Comparison of ENCODE assay signal across 8 cellular contexts in genomic region chr18:712401-713134, GRCh38. TPM values are rescaled to one million over a fixed set of nuclear protein-coding genes. Genes with fewer than 3 reads are reported as not detected.
DNase-seq lines count a peak whose midpoint lies in the region; ATAC-seq and TF ChIP-seq lines count a peak whose summit lies in the region.

TSS of gene ENOSF1 (minus strand) at chr18:712630. CDS start at chr18:712587, 43 bp downstream.

- DNase-seq in CD4-positive, alpha-beta T cell, result peak; percentile 55 to 80 (median 65)
- DNase-seq in Panc1 (ENCODE audit: low read depth, low spot score) (peak; percentile 38), activated T-helper 1 cell treated with Interleukin-2 at 50 U/mL for 16 hours (ENCODE audit: low read depth) (peak; percentile 68), fibroblast of gingiva (ENCODE audit: low read depth) (peak; percentile 84), naive B cell (peak; percentile 45)

- H3K4me3 Mint-ChIP-seq in CD4-positive, alpha-beta T cell, result peak within 1 kb of the TSS; percentile 95
- peak within 1 kb of the TSS; percentile 69 to 92 (median 86) for H3K4me3 Mint-ChIP-seq in naive B cell
- peak within 1 kb of the TSS; percentile 77 for H3K4me3 Mint-ChIP-seq in stimulated activated memory B cell treated with anti-CD40 and anti-IgM and Interleukin-4, amounts not matched to agents 10 μg/mL and 1 μg/mL and 100 μg/mL, for 72 hours

- peaks cover 5% of the 10 kb centered on the region for H3K9me3 Mint-ChIP-seq in CD4-positive, alpha-beta T cell
- H3K9me3 Mint-ChIP-seq in naive B cell, result peaks cover 0 to 7% (median 0%) of the 10 kb centered on the region in 7 donors
- no peaks in the 10 kb centered on the region for H3K9me3 Mint-ChIP-seq in stimulated activated memory B cell treated with anti-CD40 and anti-IgM and Interleukin-4, amounts not matched to agents 10 μg/mL and 1 μg/mL and 100 μg/mL, for 72 hours

- H3K4me1 ChIP-seq in Panc1 (ENCODE audit: control insufficient read depth, insufficient read depth, low read length), result peaks cover 7% of the 10 kb centered on the region; the same call in 1 of the 2 replicates

- POLR2A ChIA-PET in CD4-positive, alpha-beta T cell (lab: Charles Lee), result interaction anchor here (0.6 to 1.7 kb wide), 10 partner anchors 9 to 1829 kb away, joined by 3 to 11 read pairs (median 4); no protein-coding TSS in a partner anchor
- POLR2A ChIA-PET in Panc1 (lab: Charles Lee), result interaction anchor here (0.5 to 1.0 kb wide), 4 partner anchors 54 to 890 kb away, joined by 4 to 6 read pairs (median 5); no protein-coding TSS in a partner anchor

- H3K27ac ChIP-seq in CD4-positive, alpha-beta T cell (ENCODE audit: low read depth, low read length), result peak within 1 kb of the TSS; percentile 81
- peak within 1 kb of the TSS; percentile 96 for H3K27ac ChIP-seq in Panc1 (ENCODE audit: low read length)

- TF ChIP-seq CTCF in CD4-positive, alpha-beta T cell (IDR thresholded peaks at IDR 0.05), result peak; percentile 49
- TF ChIP-seq CTCF in Panc1 (IDR thresholded peaks at IDR 0.05), result peak; percentile 95

- H3K4me1 Mint-ChIP-seq in CD4-positive, alpha-beta T cell (ENCODE audit: low read depth), result peaks cover 38% of the 10 kb centered on the region
- H3K4me1 Mint-ChIP-seq in naive B cell, result peaks cover 10 to 12% (median 12%) of the 10 kb centered on the region in 3 donors
- H3K4me1 Mint-ChIP-seq in stimulated activated memory B cell treated with anti-CD40 and anti-IgM and Interleukin-4, amounts not matched to agents 10 μg/mL and 1 μg/mL and 100 μg/mL, for 72 hours, result peaks cover 11% of the 10 kb centered on the region

- in situ Hi-C loops in Panc1 (cut with HindIII; ENCODE audit: low pct_unique_long_range_greater_than_20kb, low sequenced_read_pairs), result no loop called here

- peak within 1 kb of the TSS; percentile 92 for H3K27ac Mint-ChIP-seq in CD4-positive, alpha-beta T cell
- H3K27ac Mint-ChIP-seq in naive B cell, result peak within 1 kb of the TSS in 5 of 6 donors; percentile 30 to 93 (median 85)
- H3K27ac Mint-ChIP-seq in stimulated activated memory B cell treated with anti-CD40 and anti-IgM and Interleukin-4, amounts not matched to agents 10 μg/mL and 1 μg/mL and 100 μg/mL, for 72 hours, result peak within 1 kb of the TSS; percentile 83

- intact Hi-C loops in CD4-positive, alpha-beta T cell (cut with DNase I, micrococcal nuclease), result loop anchor here (5.0 to 10.0 kb wide), 3 partner anchors 90 to 122 kb away; partner anchors contain the start of gene YES1 (in 1 of the 2)
- intact Hi-C loops in Panc1 (cut with micrococcal nuclease; ENCODE audit: unreplicated experiment), result loop anchor here (10.0 kb wide), 2 partner anchors 88 to 122 kb away; no protein-coding TSS in a partner anchor

- H3K9me3 ChIP-seq in CD4-positive, alpha-beta T cell (ENCODE audit: control insufficient read depth, low read length), result no peaks in the 10 kb centered on the region
- no peaks in the 10 kb centered on the region for H3K9me3 ChIP-seq in Panc1 (ENCODE audit: control insufficient read depth, insufficient read depth, low read depth, low read length)

- CTCF ChIA-PET in CD4-positive, alpha-beta T cell (lab: Charles Lee), result interaction anchor here (1.2 to 1.9 kb wide), 5 partner anchors 23 to 127 kb away, joined by 3 to 11 read pairs (median 5); no protein-coding TSS in a partner anchor
- CTCF ChIA-PET in Panc1 (lab: Charles Lee), result interaction anchor here (0.6 to 1.3 kb wide), 6 partner anchors 29 to 127 kb away, joined by 3 to 7 read pairs (median 4); no protein-coding TSS in a partner anchor

- peaks cover 22% of the 10 kb centered on the region for H3K36me3 Mint-ChIP-seq in CD4-positive, alpha-beta T cell (ENCODE audit: low read depth)
- peaks cover 0 to 13% of the 10 kb centered on the region in 2 donors for H3K36me3 Mint-ChIP-seq in naive B cell
- H3K36me3 Mint-ChIP-seq in stimulated activated memory B cell treated with anti-CD40 and anti-IgM and Interleukin-4, amounts not matched to agents 10 μg/mL and 1 μg/mL and 100 μg/mL, for 72 hours, result peaks cover 7% of the 10 kb centered on the region

- peak within 1 kb of the TSS; percentile 83 to 95 for H3K4me3 ChIP-seq in Panc1 (ENCODE audit: low read depth in 2 of 2, low read length in 2 of 2)

- H3K36me3 ChIP-seq in Panc1 (ENCODE audit: control insufficient read depth, insufficient read depth, low read length), result no peaks in the 10 kb centered on the region; the same call in 1 of the 2 replicates

- H3K27me3 ChIP-seq in CD4-positive, alpha-beta T cell (ENCODE audit: control insufficient read depth, insufficient read depth, low read length), result no peaks in the 10 kb centered on the region
- no peaks in the 10 kb centered on the region for H3K27me3 ChIP-seq in Panc1 (ENCODE audit: control insufficient read depth, insufficient read depth, low read length)

- ATAC-seq in CD4-positive, alpha-beta T cell (ENCODE audit: poor library complexity), result peak; percentile 73
- ATAC-seq in GM19328 (IDR thresholded peaks at IDR 0.05; ENCODE audit: unreplicated experiment) (peak; percentile 92), HG03460 (IDR thresholded peaks at IDR 0.05; ENCODE audit: unreplicated experiment) (peak; percentile 85), Panc1 (peak; percentile 97), naive B cell (ENCODE audit: low read depth in 2 of 2) (peak; percentile 55 to 59)
- peak; percentile 83 for ATAC-seq in stimulated activated memory B cell treated with anti-CD40 and anti-IgM and Interleukin-4, amounts not matched to agents 10 μg/mL and 1 μg/mL and 100 μg/mL, for 72 hours

- H3K27me3 Mint-ChIP-seq in CD4-positive, alpha-beta T cell, result no peaks in the 10 kb centered on the region
- H3K27me3 Mint-ChIP-seq in naive B cell, result peaks cover 17 to 25% (median 24%) of the 10 kb centered on the region in 3 donors
- no peaks in the 10 kb centered on the region for H3K27me3 Mint-ChIP-seq in stimulated activated memory B cell treated with anti-CD40 and anti-IgM and Interleukin-4, amounts not matched to agents 10 μg/mL and 1 μg/mL and 100 μg/mL, for 72 hours

- BruUV-seq in Panc1 (replicated peaks; lab: Mats Ljungman, UMichigan), result no TSS peak

RNA-seq across cellular contexts. Expression of gene ENOSF1, which starts in this region (rescaled TPM):
- total RNA-seq in CD4-positive, alpha-beta T cell, result 10 to 100 TPM; 37.8 to 40.1 TPM
- 53.7 TPM for total RNA-seq in Panc1 (2021; ENCODE audit: unreplicated experiment)
- polyA plus RNA-seq in Panc1 (2012; ENCODE audit: insufficient read length), result 61.8 TPM
- polyA plus RNA-seq in naive B cell (ENCODE audit: low read depth in 6 of 6), result 1 to 10 TPM in 5 of 6 donors, under 1 TPM in 1; 0.53 to 6.6 (median 1.3) TPM

Comparison
In these comparisons a context has a peak if more than half of its experiments do, and no peak if none do; other contexts are left out.
1. Peak in every context shown above with its lines: DNase-seq, ATAC-seq, H3K4me3 ChIP-seq and H3K27ac ChIP-seq.